Comparison of ENCODE assay signal across 26 cellular contexts in genomic region chr1:170097449-170097948, GRCh38. TPM values are rescaled to one million over a fixed set of nuclear protein-coding genes. Genes with fewer than 3 reads are reported as not detected.
A peak's percentile ranks its signal among the peaks of the same experiment; 100 is the strongest.
DNase-seq lines count a peak whose midpoint lies in the region; ATAC-seq and TF ChIP-seq lines count a peak whose summit lies in the region.
"Had no signal": no experiment of that assay in that cellular context is flagged by ENCODE, and none has a peak within 500 bp of the region (broad histone marks: within the 10 kb centered on the region; RNA-seq: fewer than 3 reads in every experiment).

No MANE protein-coding gene starts in this region.

- H3K27ac ChIP-seq in DND-41 (ENCODE audit: low read length) (no peak overlapping the region), H9 (ENCODE audit: insufficient read length, low read depth, low read length) (no peak overlapping the region), PC-3 (ENCODE audit: low read length) (no peak overlapping the region), right atrium auricular region (no peak overlapping the region), sigmoid colon (no peak overlapping the region)
- H3K27ac ChIP-seq: heart left ventricle, left lung, PC-9, thoracic aorta had no signal

- no peak for TF ChIP-seq POLR2A in sigmoid colon (IDR thresholded peaks at IDR 0.05)

- CTCF ChIA-PET in PC-3 (lab: Charles Lee): no interaction called here

- H3K4me3 ChIP-seq in DND-41 (ENCODE audit: low read depth in 1 of 2, low read length in 2 of 2) (no peak overlapping the region), PC-3 (ENCODE audit: low read length) (no peak overlapping the region), right atrium auricular region (no peak overlapping the region), sigmoid colon (no peak overlapping the region)
- H3K4me3 ChIP-seq: heart left ventricle, left lung, PC-9, thoracic aorta had no signal

- no CpG with 5 or more reads among the region's 4 CpGs for WGBS in H9 (ENCODE audit: extremely low coverage, insufficient read length, low lambda C conversion rate)
- WGBS in sigmoid colon, 2 donors: 5 to 20% methylated on average over 4 of the region's 4 CpGs

- H2AFZ ChIP-seq in DND-41 (ENCODE audit: low read depth, low read length): 0 out of 2 replicates have a peak overlapping the region, but pooled peaks have one; percentile 56
- H2AFZ ChIP-seq in H9 (ENCODE audit: low read length): no peak overlapping the region
- H2AFZ ChIP-seq in PC-3 (ENCODE audit: low read length): peak overlapping the region; percentile 34; the same call in 1 of the 2 replicates
- H2AFZ ChIP-seq: PC-9 had no signal

- H3K27me3 ChIP-seq in DND-41 (ENCODE audit: insufficient read depth, low read length, poor library complexity) (no peaks in the 10 kb centered on the region), H9 (ENCODE audit: insufficient read depth, low read length) (no peaks in the 10 kb centered on the region), PC-3 (ENCODE audit: low read length) (no peaks in the 10 kb centered on the region), right atrium auricular region (no peaks in the 10 kb centered on the region), sigmoid colon (no peaks in the 10 kb centered on the region)
- H3K27me3 ChIP-seq: heart left ventricle, left lung had no signal

- BruUV-seq in PC-3 (replicated peaks; lab: Mats Ljungman, UMichigan): no TSS peak

- H4K20me1 ChIP-seq in DND-41 (ENCODE audit: insufficient read depth, low read length) (no peaks in the 10 kb centered on the region), H9 (ENCODE audit: control insufficient read depth, insufficient read depth, insufficient read length) (no peaks in the 10 kb centered on the region), PC-3 (ENCODE audit: low read length) (no peaks in the 10 kb centered on the region)

- H3K79me2 ChIP-seq in DND-41 (ENCODE audit: insufficient read depth, low read length) (no peaks in the 10 kb centered on the region), H9 (ENCODE audit: insufficient read depth, low read length) (no peaks in the 10 kb centered on the region), PC-3 (ENCODE audit: low read length) (no peaks in the 10 kb centered on the region)

- H2BK15ac ChIP-seq in H9 (ENCODE audit: low read depth, low read length): 0 out of 2 replicates have a peak overlapping the region, but pooled peaks have one; percentile 94

- H3K23me2 ChIP-seq in H9 (ENCODE audit: insufficient read length, low read depth, low read length, poor library complexity, severe bottlenecking): no peaks in the 10 kb centered on the region

- H3K27me3 Mint-ChIP-seq in H9 (ENCODE audit: low read depth) (no peaks in the 10 kb centered on the region), nephron (ENCODE audit: low read depth) (peaks cover 4% of the 10 kb centered on the region)
- H3K27me3 Mint-ChIP-seq in activated T-helper 17 cell treated with anti-CD3 and anti-CD28 coated beads, Interleukin-2, amount 50 U/mL, for 72 hours: peaks cover 16% of the 10 kb centered on the region

- no peak overlapping the region for H4K91ac ChIP-seq in H9 (ENCODE audit: insufficient read length, low read depth, low read length)

- no peak overlapping the region for H2AK5ac ChIP-seq in H9 (ENCODE audit: insufficient read length, low read length)

- H3K9me2 ChIP-seq in PC-3 (replicated peaks; ENCODE audit: low read length): no peaks in the 10 kb centered on the region

- no peak overlapping the region for H3K18ac ChIP-seq in H9 (ENCODE audit: insufficient read length, low read depth, low read length)

- H3K27ac Mint-ChIP-seq in H9 (no peak overlapping the region), nephron (peak overlapping the region; percentile 55 to 76 (median 57))
- no peak overlapping the region for H3K27ac Mint-ChIP-seq in activated T-helper 17 cell treated with anti-CD3 and anti-CD28 coated beads, Interleukin-2, amount 50 U/mL, for 72 hours
- H3K27ac Mint-ChIP-seq: activated CD4-positive, alpha-beta T cell treated with anti-CD3 and anti-CD28 coated beads, Interleukin-2, amount 10 ng/mL, durations not matched to agents 24 days and 14 days; CD4-positive, alpha-beta T cell; dendritic cell treated with granulocyte-macrophage colony-stimulating factor and Interleukin-4, amounts not matched to agents 40 ng/mL and 50 ng/mL, for 4 days; T-helper 1 cell treated with Interleukin-12 subunit alpha and Interleukin-12 subunit beta and Interleukin-4 antibody, amounts not matched to agents 30 μg/mL and 1 μg/mL, for 36 hours had no signal

- H3F3A ChIP-seq in PC-3 (ENCODE audit: low read length, unreplicated experiment): no peaks in the 10 kb centered on the region

- no peak overlapping the region for H3K23ac ChIP-seq in H9 (ENCODE audit: insufficient read length, low read depth, low read length)

- H3K9ac ChIP-seq in DND-41 (ENCODE audit: low read depth, low read length) (no peak overlapping the region), H9 (ENCODE audit: extremely low read depth, insufficient read length, low read length) (no peak overlapping the region), PC-3 (ENCODE audit: low read length) (no peak overlapping the region)

- no peak overlapping the region for H3K4ac ChIP-seq in H9 (ENCODE audit: low read depth, low read length)

- no peaks in the 10 kb centered on the region for H3K36me3 ChIP-seq in DND-41 (ENCODE audit: insufficient read depth, low read length)
- no peaks in the 10 kb centered on the region for H3K36me3 ChIP-seq in PC-3 (ENCODE audit: low read depth, low read length)
- H3K36me3 ChIP-seq in right atrium auricular region: no peaks in the 10 kb centered on the region
- no peaks in the 10 kb centered on the region for H3K36me3 ChIP-seq in sigmoid colon
- H3K36me3 ChIP-seq: heart left ventricle, left lung, thoracic aorta had no signal

- intact Hi-C loops in PC-3 (cut with micrococcal nuclease) (loop anchor here (1.0 to 2.0 kb wide), 2 partner anchors 23 to 155 kb away; partner anchors contain the start of gene KIFAP3), sigmoid colon (cut with DNase I) (no loop called here)

- H3K56ac ChIP-seq in H9 (ENCODE audit: insufficient read length, low read depth, low read length): no peak overlapping the region

- H3K4me1 ChIP-seq in DND-41 (ENCODE audit: insufficient read depth, low read length): no peaks in the 10 kb centered on the region
- H3K4me1 ChIP-seq in H9 (ENCODE audit: insufficient read depth, low read length): no peaks in the 10 kb centered on the region
- 0 out of 2 replicates have a peak, but pooled peaks cover 5% of the 10 kb centered on the region for H3K4me1 ChIP-seq in PC-3 (ENCODE audit: insufficient read depth, low read length)
- no peaks in the 10 kb centered on the region for H3K4me1 ChIP-seq in right atrium auricular region
- H3K4me1 ChIP-seq in sigmoid colon: no peaks in the 10 kb centered on the region
- H3K4me1 ChIP-seq: heart left ventricle, left lung had no signal

- no peak overlapping the region for H3K14ac ChIP-seq in H9 (ENCODE audit: insufficient read depth, low read length)

- H3K9me3 ChIP-seq in DND-41 (ENCODE audit: insufficient read depth, low read length, severe bottlenecking) (no peaks in the 10 kb centered on the region), H9 (ENCODE audit: control insufficient read depth, low read depth, low read length) (no peaks in the 10 kb centered on the region), PC-3 (ENCODE audit: low read length) (no peaks in the 10 kb centered on the region), right atrium auricular region (no peaks in the 10 kb centered on the region), sigmoid colon (no peaks in the 10 kb centered on the region)
- H3K9me3 ChIP-seq: left lung, thoracic aorta had no signal

- H3T11ph ChIP-seq in H9 (ENCODE audit: low read length): no peak overlapping the region

- no peak overlapping the region for H4K8ac ChIP-seq in H9 (replicated peaks; ENCODE audit: insufficient read length, low read depth, low read length)

- no peaks in the 10 kb centered on the region for H3K79me1 ChIP-seq in H9 (ENCODE audit: insufficient read depth, low read depth, low read length, poor library complexity, severe bottlenecking)

- ATAC-seq in DND-41 (ENCODE audit: insufficient read depth, low read depth) (no peak), PC-3 (peak; percentile 90), HG03432 (IDR thresholded peaks at IDR 0.05; ENCODE audit: unreplicated experiment) (no peak)
- ATAC-seq in activated T-helper 17 cell treated with anti-CD3 and anti-CD28 coated beads, Interleukin-2, amount 50 U/mL, for 72 hours (replicated peaks): no peak
- ATAC-seq: heart left ventricle, left lung had no signal

- H3K36me3 Mint-ChIP-seq in H9 (ENCODE audit: insufficient read depth in 1 of 3, low read depth in 3 of 3): peaks cover 0 to 11% (median 1%) of the 10 kb centered on the region in 3 experiments; a peak in 4 of 7 replicates
- H3K36me3 Mint-ChIP-seq in nephron (ENCODE audit: low read depth): no peaks in the 10 kb centered on the region
- H3K36me3 Mint-ChIP-seq in activated T-helper 17 cell treated with anti-CD3 and anti-CD28 coated beads, Interleukin-2, amount 50 U/mL, for 72 hours (ENCODE audit: low read depth): no peaks in the 10 kb centered on the region

- POLR2A ChIA-PET in PC-3 (lab: Charles Lee; ENCODE audit: unreplicated experiment): no interaction called here

- TF ChIP-seq EP300 in sigmoid colon (IDR thresholded peaks at IDR 0.05): no peak

- H3K4me3 Mint-ChIP-seq in H9 (no peak overlapping the region), nephron (peak overlapping the region in 1 of 3 experiments; percentile 29)
- no peak overlapping the region for H3K4me3 Mint-ChIP-seq in activated T-helper 17 cell treated with anti-CD3 and anti-CD28 coated beads, Interleukin-2, amount 50 U/mL, for 72 hours
- H3K4me3 Mint-ChIP-seq: activated CD4-positive, alpha-beta T cell treated with anti-CD3 and anti-CD28 coated beads, Interleukin-2, amount 10 ng/mL, durations not matched to agents 24 days and 14 days; CD4-positive, alpha-beta T cell; dendritic cell treated with granulocyte-macrophage colony-stimulating factor and Interleukin-4, amounts not matched to agents 40 ng/mL and 50 ng/mL, for 4 days; T-helper 1 cell treated with Interleukin-12 subunit alpha and Interleukin-12 subunit beta and Interleukin-4 antibody, amounts not matched to agents 30 μg/mL and 1 μg/mL, for 36 hours had no signal

- H2BK5ac ChIP-seq in H9 (ENCODE audit: insufficient read length, low read length): no peak overlapping the region

- no peak overlapping the region for H2BK12ac ChIP-seq in H9 (ENCODE audit: insufficient read length, low read depth, low read length)

- peaks cover 2 to 8% of the 10 kb centered on the region in 2 experiments; a peak in 2 of 5 replicates for H3K9me3 Mint-ChIP-seq in H9
- H3K9me3 Mint-ChIP-seq in nephron: peaks cover 17% of the 10 kb centered on the region
- peaks cover 4% of the 10 kb centered on the region for H3K9me3 Mint-ChIP-seq in activated T-helper 17 cell treated with anti-CD3 and anti-CD28 coated beads, Interleukin-2, amount 50 U/mL, for 72 hours
- H3K9me3 Mint-ChIP-seq: activated CD4-positive, alpha-beta T cell treated with anti-CD3 and anti-CD28 coated beads, Interleukin-2, amount 10 ng/mL, durations not matched to agents 24 days and 14 days; CD4-positive, alpha-beta T cell; T-helper 1 cell treated with Interleukin-12 subunit alpha and Interleukin-12 subunit beta and Interleukin-4 antibody, amounts not matched to agents 30 μg/mL and 1 μg/mL, for 36 hours had no signal

- H2BK20ac ChIP-seq in H9 (ENCODE audit: low read depth, low read length, poor library complexity, severe bottlenecking): no peak overlapping the region

- DNase-seq in DND-41 (no peak), H9 (no peak), PC-3 (peak; percentile 24), right atrium auricular region (ENCODE audit: low spot score) (no peak), sigmoid colon (no peak)
- DNase-seq: activated CD4-positive, alpha-beta T cell treated with anti-CD3 and anti-CD28 coated beads, Interleukin-2, amount 10 ng/mL, durations not matched to agents 24 days and 14 days; activated naive CD4-positive, alpha-beta T cell treated with anti-CD3 and anti-CD28 coated beads, Interleukin-2, amount 50 U/mL, for 16 hours; CD4-positive, alpha-beta T cell; DMS53; heart left ventricle; Kasumi-1; left lung; NCI-H1105; NCI-H2029; PC-9; SIG-M5; stimulated activated CD4-positive, alpha-beta T cell treated with anti-CD3 and anti-CD28 coated beads, Interleukin-2, amount 100 ng/mL, for 48 hours; stimulated activated naive CD4-positive, alpha-beta T cell treated with Interleukin-2 at 50 U/mL for 16 hours had no signal

- peaks cover 17 to 26% of the 10 kb centered on the region in 2 experiments for H3K4me1 Mint-ChIP-seq in H9
- H3K4me1 Mint-ChIP-seq in nephron: peaks cover 25% of the 10 kb centered on the region
- H3K4me1 Mint-ChIP-seq in activated T-helper 17 cell treated with anti-CD3 and anti-CD28 coated beads, Interleukin-2, amount 50 U/mL, for 72 hours: no peaks in the 10 kb centered on the region
- H3K4me1 Mint-ChIP-seq: activated CD4-positive, alpha-beta T cell treated with anti-CD3 and anti-CD28 coated beads, Interleukin-2, amount 10 ng/mL, durations not matched to agents 24 days and 14 days had no signal

- H2BK120ac ChIP-seq in H9 (ENCODE audit: low read depth, low read length, poor library complexity, severe bottlenecking): no peak overlapping the region

- no peak overlapping the region for H3K4me2 ChIP-seq in DND-41 (ENCODE audit: insufficient read depth, low read length)
- no peak overlapping the region for H3K4me2 ChIP-seq in H9 (ENCODE audit: insufficient read depth, insufficient read length, low read length)
- H3K4me2 ChIP-seq in PC-3 (ENCODE audit: low read length): peak overlapping the region; percentile 37; the same call in 1 of the 2 replicates
- H3K4me2 ChIP-seq: PC-9 had no signal

- no peak for TF ChIP-seq CTCF in DND-41 (IDR thresholded peaks at IDR 0.05; ENCODE audit: borderline replicate concordance, extremely low read depth, low read length, poor library complexity, severe bottlenecking)
- no peak for TF ChIP-seq CTCF in H9 (conservative IDR thresholded peaks at IDR 0.05)
- no peak for TF ChIP-seq CTCF in PC-3 (conservative IDR thresholded peaks at IDR 0.05; ENCODE audit: low read depth, low read length)
- TF ChIP-seq CTCF in nephron (IDR thresholded peaks at IDR 0.05; ENCODE audit: unreplicated experiment in 3 of 3): no peak
- TF ChIP-seq CTCF in right atrium auricular region (IDR thresholded peaks at IDR 0.05): no peak
- TF ChIP-seq CTCF in sigmoid colon (IDR thresholded peaks at IDR 0.05): no peak

- H4K5ac ChIP-seq in H9 (ENCODE audit: insufficient read length, low read depth, low read length): no peak overlapping the region

RNA-seq across cellular contexts. Expression of gene KIFAP3, which starts 23.0 kb away (rescaled TPM):
- total RNA-seq in H9 (2021) (3.8 TPM in 2 replicates), PC-3 (2014; rRNA removed) (5.1 and 6.9 TPM in 2 replicates), right atrium auricular region (10 to 100 TPM; 52.3 to 62.2 TPM), sigmoid colon (10 to 100 TPM; 28.1 to 36.7 (median 33.4) TPM)
- 10 to 100 TPM; 26.4 to 32.6 TPM for total RNA-seq in activated T-helper 17 cell treated with anti-CD3 and anti-CD28 coated beads, Interleukin-2, amount 50 U/mL, for 72 hours
- polyA plus RNA-seq in sigmoid colon: 10 to 100 TPM; 14.4 to 20.8 (median 17.2) TPM

RNA-seq across cellular contexts. Expression of gene NTMT2, which starts 48.3 kb away (rescaled TPM):
- 0.28 TPM in 1 of 2 replicates, not detected in the other for total RNA-seq in H9 (2021)
- total RNA-seq in PC-3 (2014; rRNA removed): not detected in 2 replicates
- total RNA-seq in activated T-helper 17 cell treated with anti-CD3 and anti-CD28 coated beads, Interleukin-2, amount 50 U/mL, for 72 hours: not detected
- total RNA-seq in right atrium auricular region: 1 to 10 TPM in 1 of 2 donors, not detected in 1; 1.9 TPM
- total RNA-seq in sigmoid colon: not detected
- not detected for polyA plus RNA-seq in sigmoid colon
- total RNA-seq: activated CD4-positive, alpha-beta T cell treated with anti-CD3 and anti-CD28 coated beads, Interleukin-2, amount 10 ng/mL, durations not matched to agents 24 days and 14 days; CD4-positive, alpha-beta T cell; endothelial cell of umbilical vein; left lung; PC-9; pulmonary artery endothelial cell; thoracic aorta had no signal
- polyA plus RNA-seq: endothelial cell of umbilical vein had no signal

Comparison
In these comparisons a context has a peak if more than half of its experiments do, and no peak if none do; other contexts are left out.
1. H3K27ac Mint-ChIP-seq: peak in nephron (3 of 3); none in H9 (0 of 3) and activated T-helper 17 cell treated with anti-CD3 and anti-CD28 coated beads, Interleukin-2, amount 50 U/mL, for 72 hours (single experiment).